In the genomic region with DNA sequence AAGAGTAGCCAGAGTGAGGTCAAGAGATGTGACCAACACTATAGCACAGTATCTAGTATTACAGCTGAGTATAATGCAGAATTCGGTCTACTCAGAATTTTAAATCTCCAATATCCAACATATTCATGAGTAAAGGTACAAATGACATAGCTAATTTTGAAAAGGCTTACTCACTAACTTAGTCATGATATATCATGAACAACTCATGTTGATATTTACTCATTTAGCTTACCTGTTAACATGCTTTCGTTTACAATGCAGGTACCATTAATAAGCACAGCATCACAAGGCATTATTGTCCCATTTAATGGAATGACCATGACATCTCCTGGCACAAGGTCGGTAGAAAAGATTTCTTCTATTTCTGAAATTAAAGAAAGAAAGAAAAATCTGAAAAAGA, we compare ENCODE assay signal across 22 cellular contexts. TPM values are rescaled to one million over a fixed set of nuclear protein-coding genes. Genes with fewer than 3 reads are reported as not detected.
DNase-seq lines count a peak whose midpoint lies in the region; ATAC-seq, FAIRE-seq and TF ChIP-seq lines count a peak whose summit lies in the region.
"Had no signal": no experiment of that assay in that cellular context is flagged by ENCODE, and none has a peak within 500 bp of the region (broad histone marks: within the 10 kb centered on the region; RNA-seq: fewer than 3 reads in every experiment).

No MANE protein-coding gene starts in this region.

- H3K4me2 ChIP-seq in K562 (ENCODE audit: insufficient read depth, low read length): no peak overlapping the region

- TF ChIP-seq POLR2A in GM12891 (IDR thresholded peaks at IDR 0.05; ENCODE audit: low read depth, low read length) (no peak), K562 (conservative IDR thresholded peaks at IDR 0.05) (no peak)

- no peaks in the 10 kb centered on the region for H4K20me1 ChIP-seq in K562 (replicated peaks; ENCODE audit: control insufficient read depth, insufficient read depth, low read length)

- CTCF ChIA-PET in K562 (lab: Yijun Ruan, JAX; ENCODE audit: low intra/inter-chr PET ratio): no interaction called here

- H3K9me3 Mint-ChIP-seq in stimulated activated effector memory CD8-positive, alpha-beta T cell treated with anti-CD3 and anti-CD28 coated beads, Interleukin-12 subunit alpha, Interleukin-12 subunit beta, amount 100 ng/mL, for 72 hours: no peaks in the 10 kb centered on the region
- H3K9me3 Mint-ChIP-seq: CD4-positive, alpha-beta T cell had no signal

- TF ChIP-seq CTCF in K562 (IDR thresholded peaks at IDR 0.05 in 2 of 3, conservative IDR thresholded peaks at IDR 0.05 in 1 of 3; ENCODE audit: insufficient read depth in 2 of 3, low read depth in 1 of 3, low read length in 3 of 3): no peak

- DNase-seq in GM12891 (ENCODE audit: insufficient read length, low spot score) (no peak), HTR-8/SVneo (ENCODE audit: insufficient read length, low spot score) (no peak), K562 (ENCODE audit: extremely low read depth in 1 of 4, low spot score in 3 of 4) (no peak), NOMO-1 treated with DMSO at 0.1 percent for 48 hours (lab: John Stamatoyannopoulos, UW; ENCODE audit: unreplicated experiment) (no peak)
- DNase-seq in stimulated activated effector memory CD8-positive, alpha-beta T cell treated with anti-CD3 and anti-CD28 coated beads, Interleukin-12 subunit alpha, Interleukin-12 subunit beta, amount 100 ng/mL, for 72 hours (ENCODE audit: low spot score in 2 of 2): no peak
- DNase-seq in activated CD4-positive, alpha-beta T cell treated with anti-CD3 and anti-CD28 coated beads for 4 hours: no peak
- DNase-seq: AML-193; Caco-2; CD4-positive, alpha-beta T cell; IMR-90; Karpas-422; KBM-7 had no signal

- ATAC-seq in K562: no peak
- ATAC-seq in stimulated activated effector memory CD8-positive, alpha-beta T cell treated with anti-CD3 and anti-CD28 coated beads, Interleukin-12 subunit alpha, Interleukin-12 subunit beta, amount 100 ng/mL, for 72 hours: no peak
- ATAC-seq in GM19351 (IDR thresholded peaks at IDR 0.05; ENCODE audit: unreplicated experiment): no peak

- H3K36me3 Mint-ChIP-seq in stimulated activated effector memory CD8-positive, alpha-beta T cell treated with anti-CD3 and anti-CD28 coated beads, Interleukin-12 subunit alpha, Interleukin-12 subunit beta, amount 100 ng/mL, for 72 hours: peaks cover 100% of the 10 kb centered on the region

- no peaks in the 10 kb centered on the region for H3K4me1 ChIP-seq in K562 (replicated peaks in 1 of 2; ENCODE audit: control insufficient read depth in 2 of 2, insufficient read depth in 2 of 2, low read length in 2 of 2)
- H3K4me1 ChIP-seq: HAP-1 had no signal

- WGBS in K562 (ENCODE audit: insufficient coverage, low coverage, missing lambda C conversion rate): 89% methylated on average over 3 of the region's 3 CpGs

- no peak overlapping the region for H3K9ac ChIP-seq in K562 (ENCODE audit: insufficient read depth in 1 of 2, low read depth in 2 of 2, low read length in 2 of 2)

- H3K4me3 Mint-ChIP-seq in stimulated activated effector memory CD8-positive, alpha-beta T cell treated with anti-CD3 and anti-CD28 coated beads, Interleukin-12 subunit alpha, Interleukin-12 subunit beta, amount 100 ng/mL, for 72 hours: no peak overlapping the region
- H3K4me3 Mint-ChIP-seq: CD4-positive, alpha-beta T cell had no signal

- no peaks in the 10 kb centered on the region for H3K4me1 Mint-ChIP-seq in stimulated activated effector memory CD8-positive, alpha-beta T cell treated with anti-CD3 and anti-CD28 coated beads, Interleukin-12 subunit alpha, Interleukin-12 subunit beta, amount 100 ng/mL, for 72 hours

- no peaks in the 10 kb centered on the region for H3K9me3 ChIP-seq in K562 (replicated peaks; ENCODE audit: control insufficient read depth, insufficient read depth, low read depth, low read length)
- H3K9me3 ChIP-seq: Caco-2, HAP-1 had no signal

- H2AFZ ChIP-seq in K562 (ENCODE audit: low read depth, low read length): no peak overlapping the region

- H3K36me3 ChIP-seq in K562 (ENCODE audit: control insufficient read depth, insufficient read depth, low read length): peaks cover 93% of the 10 kb centered on the region

- intact Hi-C loops in K562 (cut with micrococcal nuclease): no loop called here

- in situ Hi-C loops in K562 (cut with MboI): no loop called here

- FAIRE-seq in GM12891 (lab: Jason Lieb, UNC) (peak; percentile 69), HTR-8/SVneo (lab: Jason Lieb, UNC) (peak; percentile 23), K562 (lab: Jason Lieb, UNC) (peak; percentile 26)
- FAIRE-seq: A204.1, D721Med, H1 had no signal

- H3K9me1 ChIP-seq in K562 (ENCODE audit: control insufficient read depth, insufficient read depth, low read length): no peaks in the 10 kb centered on the region

- H3K4me3 ChIP-seq in K562: no peak overlapping the region
- H3K4me3 ChIP-seq: HAP-1 had no signal

- H3K27me3 ChIP-seq in K562 (ENCODE audit: control insufficient read depth in 2 of 2, insufficient read depth in 2 of 2, low read length in 2 of 2): no peaks in the 10 kb centered on the region

- POLR2A ChIA-PET in K562 (lab: Yijun Ruan, JAX): interaction anchor here (0.6 to 1.6 kb wide), 3 partner anchors 10 to 126 kb away, joined by 3 to 4 read pairs (median 4); no protein-coding TSS in a partner anchor

- no TSS peak for BruUV-seq in K562 (replicated peaks; lab: Mats Ljungman, UMichigan)

- peak overlapping the region; percentile 23 for H3K27ac Mint-ChIP-seq in stimulated activated effector memory CD8-positive, alpha-beta T cell treated with anti-CD3 and anti-CD28 coated beads, Interleukin-12 subunit alpha, Interleukin-12 subunit beta, amount 100 ng/mL, for 72 hours
- H3K27ac Mint-ChIP-seq: CD4-positive, alpha-beta T cell had no signal

- H3K27ac ChIP-seq in K562 (ENCODE audit: extremely low read depth, low read depth, low read length): no peak overlapping the region
- H3K27ac ChIP-seq: C4-2B, HL-60 had no signal

- no peak for TF ChIP-seq RAD21 in K562 (CRISPR knock-in tag; conservative IDR thresholded peaks at IDR 0.05 in 1 of 2, IDR thresholded peaks at IDR 0.05 in 1 of 2)

- TF ChIP-seq EP300 in K562 (IDR thresholded peaks at IDR 0.05; ENCODE audit: low read length): no peak

- no peaks in the 10 kb centered on the region for H3K79me2 ChIP-seq in K562 (ENCODE audit: control insufficient read depth, insufficient read depth, low read length)

TF ChIP-seq in GM12891, 5 proteins besides CTCF, POLR2A, EP300 and RAD21:
- no peak for TF ChIP-seq PAX5 (IDR thresholded peaks at IDR 0.05; ENCODE audit: insufficient read depth, low read length, severe bottlenecking)

TF ChIP-seq in K562, 482 proteins besides CTCF, POLR2A, EP300 and RAD21 (continues in another document):
- no peak for TF ChIP-seq ARHGAP35 (IDR thresholded peaks at IDR 0.05; ENCODE audit: partially characterized antibody)
- TF ChIP-seq, protein P1, sequence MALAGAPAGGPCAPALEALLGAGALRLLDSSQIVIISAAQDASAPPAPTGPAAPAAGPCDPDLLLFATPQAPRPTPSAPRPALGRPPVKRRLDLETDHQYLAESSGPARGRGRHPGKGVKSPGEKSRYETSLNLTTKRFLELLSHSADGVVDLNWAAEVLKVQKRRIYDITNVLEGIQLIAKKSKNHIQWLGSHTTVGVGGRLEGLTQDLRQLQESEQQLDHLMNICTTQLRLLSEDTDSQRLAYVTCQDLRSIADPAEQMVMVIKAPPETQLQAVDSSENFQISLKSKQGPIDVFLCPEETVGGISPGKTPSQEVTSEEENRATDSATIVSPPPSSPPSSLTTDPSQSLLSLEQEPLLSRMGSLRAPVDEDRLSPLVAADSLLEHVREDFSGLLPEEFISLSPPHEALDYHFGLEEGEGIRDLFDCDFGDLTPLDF (CRISPR knock-in tag; IDR thresholded peaks at IDR 0.05): no peak

RNA-seq across cellular contexts. Expression of a gene that starts 36.9 kb away (rescaled TPM):
- 13.7 TPM for polyA plus RNA-seq in GM12891 (2012; ENCODE audit: low read depth, missing spikeins)
- 187 and 569 TPM in 2 replicates for total RNA-seq in K562 (2011; cell fraction: chromatin; rRNA removed; ENCODE audit: low replicate concordance)
- 75.4 and 99.2 TPM in 2 replicates for total RNA-seq in K562 (2011; cell fraction: nucleolus; rRNA removed)
- total RNA-seq in K562 (2011; cell fraction: nucleoplasm; rRNA removed): 212 and 321 TPM in 2 replicates
- total RNA-seq in K562 (2014; rRNA removed): 72.3 and 86.6 TPM in 2 replicates
- total RNA-seq in K562 (2014; rRNA removed; fragmentation: Illumina TruSeq; extraction: Trizol): 116 and 120 TPM in 2 replicates
- total RNA-seq in K562 (2015; rRNA removed; fragmentation: Illumina TruSeq; extraction: Trizol): 87.3 and 95.8 TPM in 2 replicates
- 85.4 and 95.2 TPM in 2 replicates for total RNA-seq in K562 (2021)
- 99.4 and 135 TPM in 2 replicates for polyA plus RNA-seq in K562 (2011; rRNA removed)
- polyA plus RNA-seq in K562 (2011; cell fraction: cytosol; rRNA removed): 14.3 and 36.7 TPM in 2 replicates
- 52.7 and 77.5 TPM in 2 replicates for polyA plus RNA-seq in K562 (2011; cell fraction: nucleus; rRNA removed)
- 35.4 and 37.3 TPM in 2 replicates for polyA plus RNA-seq in K562 (2012)
- polyA plus RNA-seq in K562 (2014; fragmentation: Illumina TruSeq; extraction: Trizol): 65.9 and 77.7 TPM in 2 replicates
- polyA plus RNA-seq in K562 (2014; fragmentation: Nextera tagmentation; extraction: Ambion mirVana): 10 to 100 TPM; 16.6 to 16.8 TPM
- polyA plus RNA-seq in K562 (2014; rRNA removed): 46.2 and 54.7 TPM in 2 replicates
- polyA minus RNA-seq in K562 (2011; rRNA and poly(A)+ RNA removed): 360 and 406 TPM in 2 replicates
- 76.2 and 93.9 TPM in 2 replicates for polyA minus RNA-seq in K562 (2011; cell fraction: cytosol; rRNA and poly(A)+ RNA removed)
- polyA minus RNA-seq in K562 (2011; cell fraction: nucleus; rRNA and poly(A)+ RNA removed): 87.1 and 158 TPM in 2 replicates

RNA-seq across cellular contexts. Expression of a gene that starts 50.8 kb away (rescaled TPM):
- polyA plus RNA-seq in GM12891 (2012; ENCODE audit: low read depth, missing spikeins): not detected
- 0.14 and 0.23 TPM in 2 replicates for total RNA-seq in K562 (2011; cell fraction: chromatin; rRNA removed; ENCODE audit: low replicate concordance)
- total RNA-seq in K562 (2011; cell fraction: nucleolus; rRNA removed): 0.26 and 0.33 TPM in 2 replicates
- total RNA-seq in K562 (2011; cell fraction: nucleoplasm; rRNA removed): 0.15 and 0.23 TPM in 2 replicates
- 0.04 TPM in 1 of 2 replicates, not detected in the other for total RNA-seq in K562 (2014; rRNA removed)
- not detected in 2 replicates for total RNA-seq in K562 (2014; rRNA removed; fragmentation: Illumina TruSeq; extraction: Trizol)
- 0.04 TPM in 1 of 2 replicates, not detected in the other for total RNA-seq in K562 (2015; rRNA removed; fragmentation: Illumina TruSeq; extraction: Trizol)
- total RNA-seq in K562 (2021): 0.09 TPM in 1 of 2 replicates, not detected in the other
- polyA plus RNA-seq in K562 (2011; rRNA removed): 0.01 and 0.03 TPM in 2 replicates
- polyA plus RNA-seq in K562 (2011; cell fraction: cytosol; rRNA removed): 0.03 TPM in 1 of 2 replicates, not detected in the other
- polyA plus RNA-seq in K562 (2011; cell fraction: nucleus; rRNA removed): not detected in 2 replicates
- polyA plus RNA-seq in K562 (2012): not detected in 2 replicates
- polyA plus RNA-seq in K562 (2014; fragmentation: Illumina TruSeq; extraction: Trizol): not detected in 2 replicates
- not detected for polyA plus RNA-seq in K562 (2014; fragmentation: Nextera tagmentation; extraction: Ambion mirVana)
- 0.04 and 0.08 TPM in 2 replicates for polyA plus RNA-seq in K562 (2014; rRNA removed)
- polyA minus RNA-seq in K562 (2011; rRNA and poly(A)+ RNA removed): 0.18 TPM in 1 of 2 replicates, not detected in the other
- polyA minus RNA-seq in K562 (2011; cell fraction: cytosol; rRNA and poly(A)+ RNA removed): not detected in 2 replicates
- 0.13 and 0.22 TPM in 2 replicates for polyA minus RNA-seq in K562 (2011; cell fraction: nucleus; rRNA and poly(A)+ RNA removed)
- total RNA-seq: G401, HT1080 had no signal
- polyA plus RNA-seq: BJ had no signal
